ENCODE assay signal across 25 cellular contexts in genomic region chr4:85391011-85391410, GRCh38.
"Had no signal": no experiment of that assay in that cellular context is flagged by ENCODE, and none has a peak within 500 bp of the region (broad histone marks: within the 10 kb centered on the region; RNA-seq: fewer than 3 reads in every experiment).

No MANE protein-coding gene starts in this region.

- H3K27ac ChIP-seq: breast epithelium, esophagus squamous epithelium, neutrophil, ovary, stomach, tibial nerve had no signal

- H3K4me1 ChIP-seq: breast epithelium, esophagus squamous epithelium, stomach had no signal

- DNase-seq: activated CD4-positive, alpha-beta memory T cell treated with anti-CD3 and anti-CD28 coated beads for 36 hours; activated CD4-positive, alpha-beta T cell treated with anti-CD3 and anti-CD28 coated beads, Interleukin-2, amount 10 ng/mL, durations not matched to agents 24 days and 14 days; activated CD4-positive, CD25-positive, alpha-beta regulatory T cell treated with anti-CD3 and anti-CD28 coated beads, Interleukin-2, amount 50 U/mL, for 72 hours; activated CD8-positive, alpha-beta memory T cell treated with anti-CD3 and anti-CD28 coated beads, Interleukin-2, amount 50 U/mL, for 4 hours; activated effector memory CD4-positive, alpha-beta T cell treated with anti-CD3 and anti-CD28 coated beads, Interleukin-2, amount 50 U/mL, for 16 hours; activated naive CD4-positive, alpha-beta T cell treated with anti-CD3 and anti-CD28 coated beads for 36 hours; activated naive CD8-positive, alpha-beta T cell treated with anti-CD3 and anti-CD28 coated beads for 36 hours; activated T-cell treated with anti-CD3 and anti-CD28 coated beads, Interleukin-2, amount 50 U/mL, for 1 hour; amygdala; central memory CD4-positive, alpha-beta T cell; effector CD4-positive, alpha-beta T cell; esophagus squamous epithelium; heart right ventricle; left ventricle myocardium superior; mucosa of descending colon; nephron progenitor cell; ovary; stimulated activated CD4-positive, alpha-beta T cell treated with anti-CD3 and anti-CD28 coated beads, Interleukin-15, amount 100 ng/mL, for 24 hours; stimulated activated CD4-positive, alpha-beta T cell treated with anti-CD3 and anti-CD28 coated beads, Interleukin-2, amount 100 ng/mL, for 24 hours; stimulated activated naive B cell treated with anti-CD40 and anti-IgM and Interleukin-4, amounts not matched to agents 10 μg/mL and 1 μg/mL and 100 μg/mL, for 72 hours; stomach; T-helper 17 cell had no signal

- H3K9me3 ChIP-seq: breast epithelium, esophagus squamous epithelium, mucosa of descending colon, neutrophil, ovary, stomach, tibial nerve had no signal

- H3K27me3 ChIP-seq: breast epithelium, esophagus squamous epithelium, heart right ventricle, neutrophil, ovary, stomach, tibial nerve had no signal

- H3K36me3 ChIP-seq: breast epithelium, esophagus squamous epithelium, heart right ventricle, neutrophil, ovary, stomach, tibial nerve had no signal

- H3K4me3 ChIP-seq: breast epithelium, esophagus squamous epithelium, heart right ventricle, mucosa of descending colon, ovary, stomach, tibial nerve had no signal
